10 cellular contexts compared by ENCODE assay signal in the genomic region with DNA sequence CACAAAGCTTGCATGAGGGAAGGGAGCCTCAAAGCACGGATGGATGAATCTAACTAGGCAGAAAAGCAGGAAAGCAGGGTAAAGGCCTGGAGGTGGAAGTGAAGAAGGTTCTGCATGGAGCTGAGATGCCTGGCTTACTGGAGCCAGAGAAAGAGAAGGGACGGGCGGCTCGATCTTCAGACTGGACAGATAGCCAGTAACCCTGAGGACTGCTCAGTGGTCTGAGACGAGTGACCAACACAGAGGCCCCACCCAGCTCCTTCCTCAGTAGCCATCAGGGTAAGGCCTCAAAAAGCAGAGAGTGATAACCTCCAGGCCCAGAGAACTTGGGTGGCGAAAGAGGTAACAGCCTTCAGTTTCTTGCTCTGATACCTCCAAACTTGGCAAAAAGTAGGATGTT.
"Had no signal": no experiment of that assay in that cellular context is flagged by ENCODE, and none has a peak within 500 bp of the region (broad histone marks: within the 10 kb centered on the region; RNA-seq: fewer than 3 reads in every experiment).

No MANE protein-coding gene starts in this region.

- H3K4me3 ChIP-seq: left lung, upper lobe of right lung had no signal

- H3K4me1 ChIP-seq: parathyroid adenoma had no signal

- H3K9me3 ChIP-seq: left lung, upper lobe of right lung had no signal

- H3K27me3 ChIP-seq: brain microvascular endothelial cell, left lung, upper lobe of right lung had no signal

- DNase-seq: activated CD4-positive, alpha-beta T cell treated with anti-CD3 and anti-CD28 coated beads, Interleukin-2, amount 50 U/mL, for 4 hours; activated CD8-positive, alpha-beta memory T cell treated with anti-CD3 and anti-CD28 coated beads, Interleukin-2, amount 10 ng/mL, durations not matched to agents 7 days and 5 days; activated effector memory CD4-positive, alpha-beta T cell treated with anti-CD3 and anti-CD28 coated beads, Interleukin-2, amount 50 U/mL, for 16 hours; activated T-cell treated with anti-CD3 and anti-CD28 coated beads, Interleukin-2, amount 50 U/mL, for 24 hours; brain microvascular endothelial cell; dermis blood vessel endothelial cell; left lung; T-helper 17 cell; upper lobe of right lung had no signal

- H3K36me3 ChIP-seq: brain microvascular endothelial cell, upper lobe of right lung had no signal

- H3K27ac ChIP-seq: brain microvascular endothelial cell, left lung, parathyroid adenoma, upper lobe of right lung had no signal
